9 cellular contexts compared by ENCODE assay signal in the genomic region with DNA sequence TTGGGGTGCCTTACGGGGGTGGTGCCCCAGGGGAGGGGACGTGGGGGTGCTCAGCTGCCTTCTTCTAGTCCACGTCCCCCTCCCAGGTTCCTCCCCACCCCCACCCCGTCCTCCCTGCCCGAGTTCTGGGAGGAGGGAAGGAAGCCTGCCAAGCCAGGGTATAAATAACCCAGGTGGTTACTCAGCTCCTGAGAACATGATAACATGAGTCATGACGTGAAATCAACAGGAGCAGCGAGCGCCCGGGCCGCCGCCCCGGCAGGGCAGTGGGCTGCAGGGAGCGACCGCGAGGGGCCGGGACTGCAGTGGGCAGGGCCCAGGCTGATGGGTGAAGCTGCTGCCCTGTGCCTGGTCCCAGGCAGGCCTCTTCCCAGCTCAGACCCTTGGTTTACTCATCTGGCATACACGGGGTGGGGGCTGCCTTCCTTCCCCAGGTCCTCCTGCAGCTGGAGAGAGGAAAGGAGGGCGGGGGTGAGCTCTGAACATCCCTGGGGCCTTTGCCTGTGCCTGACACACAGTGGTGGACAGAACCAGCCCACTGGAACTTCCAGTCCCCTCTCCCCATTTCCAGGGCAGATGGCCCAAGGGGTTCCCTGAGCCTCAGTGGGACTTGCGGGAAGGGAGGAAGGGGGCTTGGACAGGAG. TPM values are rescaled to one million over a fixed set of nuclear protein-coding genes. Genes with fewer than 3 reads are reported as not detected.
A peak's percentile ranks its signal among the peaks of the same experiment; 100 is the strongest.
DNase-seq lines count a peak whose midpoint lies in the region; ATAC-seq and TF ChIP-seq lines count a peak whose summit lies in the region.
"Had no signal": no experiment of that assay in that cellular context is flagged by ENCODE, and none has a peak within 500 bp of the region (broad histone marks: within the 10 kb centered on the region; RNA-seq: fewer than 3 reads in every experiment).

No MANE protein-coding gene starts in this region.

- intact Hi-C loops in CD4-positive, alpha-beta T cell (cut with DNase I, micrococcal nuclease), result no loop called here
- intact Hi-C loops in activated CD4-positive, alpha-beta memory T cell treated with anti-CD3 and anti-CD28 coated beads for 36 hours (cut with micrococcal nuclease), result loop anchor here (1.0 kb wide), 2 partner anchors 12 to 13 kb away; no protein-coding TSS in a partner anchor
- intact Hi-C loops in prostate gland (cut with DNase I), result no loop called here

- H3K27me3 ChIP-seq in CD4-positive, alpha-beta T cell (ENCODE audit: control insufficient read depth, insufficient read depth, low read length), result peaks cover 22% of the 10 kb centered on the region
- H3K27me3 ChIP-seq in prostate gland (replicated peaks; ENCODE audit: insufficient read depth), result no peaks in the 10 kb centered on the region

- H3K4me3 ChIP-seq in prostate gland, result no peak overlapping the region

- H3K4me1 ChIP-seq in prostate gland (replicated peaks), result peaks cover 7% of the 10 kb centered on the region

- TF ChIP-seq CTCF in CD4-positive, alpha-beta T cell (IDR thresholded peaks at IDR 0.05), result no peak
- TF ChIP-seq CTCF in prostate gland (IDR thresholded peaks at IDR 0.05), result peak in 1 of 4 experiments; percentile 23

- H3K4me1 Mint-ChIP-seq in CD4-positive, alpha-beta T cell (ENCODE audit: low read depth), result peaks cover 10% of the 10 kb centered on the region
- H3K4me1 Mint-ChIP-seq in activated CD4-positive, alpha-beta memory T cell treated with anti-CD3 and anti-CD28 coated beads for 36 hours (ENCODE audit: low read depth), result peaks cover 29% of the 10 kb centered on the region

- TF ChIP-seq POLR2A in prostate gland (IDR thresholded peaks at IDR 0.05), result peak; percentile 48

- POLR2A ChIA-PET in CD4-positive, alpha-beta T cell (lab: Charles Lee), result interaction anchor here (1.0 to 1.6 kb wide), 2 partner anchors 12 to 65 kb away, joined by 4 to 5 read pairs; a partner anchor contains a TSS
- POLR2A ChIA-PET in activated CD4-positive, alpha-beta memory T cell treated with anti-CD3 and anti-CD28 coated beads for 36 hours (lab: Charles Lee), result interaction anchor here (1.7 kb wide), 1 partner anchor 65 kb away, joined by 7 read pairs; no protein-coding TSS in a partner anchor

- no peaks in the 10 kb centered on the region for H3K9me3 Mint-ChIP-seq in CD4-positive, alpha-beta T cell
- H3K9me3 Mint-ChIP-seq in activated CD4-positive, alpha-beta memory T cell treated with anti-CD3 and anti-CD28 coated beads for 36 hours, result no peaks in the 10 kb centered on the region
- H3K9me3 Mint-ChIP-seq: IgD-negative memory B cell had no signal

- CTCF ChIA-PET in CD4-positive, alpha-beta T cell (lab: Charles Lee), result no interaction called here
- CTCF ChIA-PET in activated CD4-positive, alpha-beta memory T cell treated with anti-CD3 and anti-CD28 coated beads for 36 hours (lab: Charles Lee), result interaction anchor here (0.6 to 3.3 kb wide), 10 partner anchors 8 to 997 kb away, joined by 3 to 15 read pairs (median 3); no protein-coding TSS in a partner anchor

- no peaks in the 10 kb centered on the region for H3K9me3 ChIP-seq in CD4-positive, alpha-beta T cell (ENCODE audit: control insufficient read depth, low read length)
- no peaks in the 10 kb centered on the region for H3K9me3 ChIP-seq in prostate gland

- H3K4me3 Mint-ChIP-seq in CD4-positive, alpha-beta T cell, result no peak overlapping the region
- no peak overlapping the region for H3K4me3 Mint-ChIP-seq in activated CD4-positive, alpha-beta memory T cell treated with anti-CD3 and anti-CD28 coated beads for 36 hours
- H3K4me3 Mint-ChIP-seq: IgD-negative memory B cell had no signal

- H3K27ac Mint-ChIP-seq in CD4-positive, alpha-beta T cell, result no peak overlapping the region
- no peak overlapping the region for H3K27ac Mint-ChIP-seq in activated CD4-positive, alpha-beta memory T cell treated with anti-CD3 and anti-CD28 coated beads for 36 hours

- WGBS in prostate gland, result 10% methylated on average over 19 of the region's 19 CpGs

- H3K27me3 Mint-ChIP-seq in CD4-positive, alpha-beta T cell, result peaks cover 39% of the 10 kb centered on the region
- H3K27me3 Mint-ChIP-seq in activated CD4-positive, alpha-beta memory T cell treated with anti-CD3 and anti-CD28 coated beads for 36 hours, result peaks cover 4% of the 10 kb centered on the region

- no peaks in the 10 kb centered on the region for H3K36me3 Mint-ChIP-seq in CD4-positive, alpha-beta T cell (ENCODE audit: low read depth)
- H3K36me3 Mint-ChIP-seq in activated CD4-positive, alpha-beta memory T cell treated with anti-CD3 and anti-CD28 coated beads for 36 hours, result no peaks in the 10 kb centered on the region
- H3K36me3 Mint-ChIP-seq: IgD-negative memory B cell had no signal

- H3K27ac ChIP-seq in CD4-positive, alpha-beta T cell (ENCODE audit: low read depth, low read length), result no peak overlapping the region
- H3K27ac ChIP-seq in prostate gland, result peak overlapping the region; percentile 28 to 30

- no peaks in the 10 kb centered on the region for H3K36me3 ChIP-seq in prostate gland

- ATAC-seq in CD4-positive, alpha-beta T cell (ENCODE audit: poor library complexity), result peak; percentile 51
- ATAC-seq in HG03039 (IDR thresholded peaks at IDR 0.05; ENCODE audit: unreplicated experiment) (no peak), HG03175 (IDR thresholded peaks at IDR 0.05; ENCODE audit: unreplicated experiment) (no peak)

- peak in 2 of 10 experiments; percentile 17 to 28 for DNase-seq in CD4-positive, alpha-beta T cell
- DNase-seq in HPDE6-E6E7 (ENCODE audit: extremely low spot score), result peak; percentile 88
- peak; percentile 74 for DNase-seq in activated CD4-positive, alpha-beta memory T cell treated with anti-CD3 and anti-CD28 coated beads for 36 hours
- peak; percentile 43 for DNase-seq in fibroblast of peridontal ligament (ENCODE audit: extremely low read depth)
- DNase-seq in prostate gland (ENCODE audit: low spot score), result peak; percentile 89
- DNase-seq in pons (ENCODE audit: low spot score), result no peak

RNA-seq across cellular contexts. Expression of a gene that starts 8.8 kb away (rescaled TPM):
- under 1 TPM; 0.45 to 0.69 TPM for total RNA-seq in CD4-positive, alpha-beta T cell
- 10 to 100 TPM; 11.7 to 13.3 TPM for total RNA-seq in activated CD4-positive, alpha-beta memory T cell treated with anti-CD3 and anti-CD28 coated beads for 36 hours
- total RNA-seq in prostate gland, result 10 to 100 TPM in 1 of 2 donors, 1 to 10 TPM in 1; 9.9 to 16.4 TPM

Comparison
In these comparisons a context has a peak if more than half of its experiments do, and no peak if none do; other contexts are left out.
1. RNA of a gene that starts 8.8 kb away (total RNA-seq): 9.9 to 16.4 TPM in prostate gland and 11.7 to 13.3 TPM in activated CD4-positive, alpha-beta memory T cell treated with anti-CD3 and anti-CD28 coated beads for 36 hours; 0.45 to 0.69 TPM in CD4-positive, alpha-beta T cell; every median in the first group is over 4 times any median in the second.